In the genomic region with DNA sequence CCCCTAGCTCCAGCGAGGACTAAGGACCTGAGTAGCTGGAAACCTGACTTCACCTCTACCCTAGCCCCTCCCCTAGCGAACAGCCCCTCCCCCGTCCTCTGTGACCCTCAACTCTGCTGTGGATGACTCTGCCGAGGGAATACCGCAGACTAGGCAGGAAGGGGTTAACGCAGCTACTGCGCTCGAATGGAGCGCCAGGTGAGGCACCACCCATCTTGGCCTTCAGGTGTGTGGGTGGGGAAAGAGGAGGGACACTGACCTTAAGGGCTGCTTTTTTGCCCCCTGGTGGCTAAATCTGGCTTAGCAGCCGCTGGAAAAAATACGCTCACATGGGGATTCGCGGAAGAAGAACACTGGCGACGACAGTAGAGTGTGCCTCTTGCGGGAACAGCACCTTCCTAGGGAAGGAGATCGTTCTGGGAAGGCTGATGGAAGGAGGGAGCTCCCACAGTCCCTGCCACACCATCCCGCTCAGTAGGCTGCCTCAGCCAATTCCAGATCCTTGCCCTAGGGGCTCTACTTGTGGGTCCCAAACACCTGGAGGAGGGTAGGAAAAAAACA, we compare ENCODE assay signal across 1 cellular context.
TF ChIP-seq lines count a peak whose summit lies in the region.

No MANE protein-coding gene starts in this region.

TF ChIP-seq in HepG2, 621 proteins besides CTCF, POLR2A, EP300 and RAD21 (continued from another document):
- TF ChIP-seq ZBTB3 (CRISPR knock-in tag; IDR thresholded peaks at IDR 0.05; ENCODE audit: borderline replicate concordance, low read depth) = no peak
- 0 out of 2 replicates have a peak, but pooled peaks have one; percentile 29 for TF ChIP-seq KLF13 (CRISPR knock-in tag; IDR thresholded peaks at IDR 0.05)
- peak; percentile 37; the same call in 1 of the 2 replicates for TF ChIP-seq TBX2 (CRISPR knock-in tag; IDR thresholded peaks at IDR 0.05; ENCODE audit: borderline replicate concordance)
- TF ChIP-seq, protein P1, sequence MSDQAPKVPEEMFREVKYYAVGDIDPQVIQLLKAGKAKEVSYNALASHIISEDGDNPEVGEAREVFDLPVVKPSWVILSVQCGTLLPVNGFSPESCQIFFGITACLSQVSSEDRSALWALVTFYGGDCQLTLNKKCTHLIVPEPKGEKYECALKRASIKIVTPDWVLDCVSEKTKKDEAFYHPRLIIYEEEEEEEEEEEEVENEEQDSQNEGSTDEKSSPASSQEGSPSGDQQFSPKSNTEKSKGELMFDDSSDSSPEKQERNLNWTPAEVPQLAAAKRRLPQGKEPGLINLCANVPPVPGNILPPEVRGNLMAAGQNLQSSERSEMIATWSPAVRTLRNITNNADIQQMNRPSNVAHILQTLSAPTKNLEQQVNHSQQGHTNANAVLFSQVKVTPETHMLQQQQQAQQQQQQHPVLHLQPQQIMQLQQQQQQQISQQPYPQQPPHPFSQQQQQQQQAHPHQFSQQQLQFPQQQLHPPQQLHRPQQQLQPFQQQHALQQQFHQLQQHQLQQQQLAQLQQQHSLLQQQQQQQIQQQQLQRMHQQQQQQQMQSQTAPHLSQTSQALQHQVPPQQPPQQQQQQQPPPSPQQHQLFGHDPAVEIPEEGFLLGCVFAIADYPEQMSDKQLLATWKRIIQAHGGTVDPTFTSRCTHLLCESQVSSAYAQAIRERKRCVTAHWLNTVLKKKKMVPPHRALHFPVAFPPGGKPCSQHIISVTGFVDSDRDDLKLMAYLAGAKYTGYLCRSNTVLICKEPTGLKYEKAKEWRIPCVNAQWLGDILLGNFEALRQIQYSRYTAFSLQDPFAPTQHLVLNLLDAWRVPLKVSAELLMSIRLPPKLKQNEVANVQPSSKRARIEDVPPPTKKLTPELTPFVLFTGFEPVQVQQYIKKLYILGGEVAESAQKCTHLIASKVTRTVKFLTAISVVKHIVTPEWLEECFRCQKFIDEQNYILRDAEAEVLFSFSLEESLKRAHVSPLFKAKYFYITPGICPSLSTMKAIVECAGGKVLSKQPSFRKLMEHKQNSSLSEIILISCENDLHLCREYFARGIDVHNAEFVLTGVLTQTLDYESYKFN (CRISPR knock-in tag; conservative IDR thresholded peaks at IDR 0.05) = 0 out of 2 replicates have a peak, but pooled peaks have one; percentile 26
- TF ChIP-seq ZNF883 (CRISPR knock-in tag; IDR thresholded peaks at IDR 0.05; ENCODE audit: not compliant biosample characterization) = no peak
- TF ChIP-seq TERF1 (CRISPR knock-in tag; IDR thresholded peaks at IDR 0.05) = no peak
- no peak for TF ChIP-seq ZNF629 (CRISPR knock-in tag; conservative IDR thresholded peaks at IDR 0.05)
- TF ChIP-seq GATA4 (IDR thresholded peaks at IDR 0.05; ENCODE audit: borderline replicate concordance, low read depth) = no peak
- TF ChIP-seq ZNF772 (CRISPR knock-in tag; IDR thresholded peaks at IDR 0.05) = 0 out of 2 replicates have a peak, but pooled peaks have one; percentile 51
- no peak for TF ChIP-seq ZBTB42 (CRISPR knock-in tag; IDR thresholded peaks at IDR 0.05)
- no peak for TF ChIP-seq HMG20A (CRISPR knock-in tag; IDR thresholded peaks at IDR 0.05; ENCODE audit: borderline replicate concordance)
- no peak for TF ChIP-seq SP1 (IDR thresholded peaks at IDR 0.05)
- TF ChIP-seq SP1 (CRISPR knock-in tag; IDR thresholded peaks at IDR 0.05) = peak; percentile 19; the same call in 1 of the 2 replicates
- TF ChIP-seq PLRG1 (conservative IDR thresholded peaks at IDR 0.05) = no peak
- peak; percentile 42; the same call in 1 of the 2 replicates for TF ChIP-seq NFKB2 (CRISPR knock-in tag; IDR thresholded peaks at IDR 0.05; ENCODE audit: borderline replicate concordance)
- TF ChIP-seq NKX3-1 (CRISPR knock-in tag; IDR thresholded peaks at IDR 0.05) = no peak
- peak; percentile 92 for TF ChIP-seq SMC3 (IDR thresholded peaks at IDR 0.05; ENCODE audit: low read length)
- no peak for TF ChIP-seq JUNB (CRISPR knock-in tag; IDR thresholded peaks at IDR 0.05; ENCODE audit: borderline replicate concordance)
- TF ChIP-seq RNF2 (conservative IDR thresholded peaks at IDR 0.05; ENCODE audit: low read depth) = no peak
- TF ChIP-seq HOXA3 (CRISPR knock-in tag; IDR thresholded peaks at IDR 0.05) = 0 out of 2 replicates have a peak, but pooled peaks have one; percentile 24
- TF ChIP-seq ZNF546 (CRISPR knock-in tag; conservative IDR thresholded peaks at IDR 0.05) = 0 out of 2 replicates have a peak, but pooled peaks have one; percentile 39
- TF ChIP-seq RBAK (CRISPR knock-in tag; IDR thresholded peaks at IDR 0.05) = no peak
- no peak for TF ChIP-seq ZNF775 (CRISPR knock-in tag; IDR thresholded peaks at IDR 0.05; ENCODE audit: borderline replicate concordance)
- TF ChIP-seq SIN3A (IDR thresholded peaks at IDR 0.05; ENCODE audit: borderline replicate concordance, low read depth, low read length) = no peak
- TF ChIP-seq ZNF564 (CRISPR knock-in tag; IDR thresholded peaks at IDR 0.05) = no peak
- no peak for TF ChIP-seq RFXANK (CRISPR knock-in tag; IDR thresholded peaks at IDR 0.05)
